ENCODE assay signal across 14 cellular contexts in genomic region chr9:69093471-69094103, GRCh38. TPM values are rescaled to one million over a fixed set of nuclear protein-coding genes. Genes with fewer than 3 reads are reported as not detected.
A peak's percentile ranks its signal among the peaks of the same experiment; 100 is the strongest.
DNase-seq lines count a peak whose midpoint lies in the region; ATAC-seq, FAIRE-seq and TF ChIP-seq lines count a peak whose summit lies in the region.
"Had no signal": no experiment of that assay in that cellular context is flagged by ENCODE, and none has a peak within 500 bp of the region (broad histone marks: within the 10 kb centered on the region; RNA-seq: fewer than 3 reads in every experiment).

No MANE protein-coding gene starts in this region.

- no peak overlapping the region for H4K91ac ChIP-seq in H1 (replicated peaks; ENCODE audit: insufficient read length, low read length)

- no peaks in the 10 kb centered on the region for H3K27me3 ChIP-seq in H1 (replicated peaks in 1 of 4; ENCODE audit: control insufficient read depth in 3 of 4, extremely low read depth in 1 of 4, insufficient read depth in 3 of 4, low read length in 3 of 4)
- H3K27me3 ChIP-seq: tibial artery had no signal

- H3K23me2 ChIP-seq in H1 (ENCODE audit: low read depth, low read length): 0 out of 2 replicates have a peak, but pooled peaks cover 2% of the 10 kb centered on the region

- TF ChIP-seq EP300 in H1 (IDR thresholded peaks at IDR 0.05; ENCODE audit: borderline replicate concordance in 1 of 2, low read depth in 2 of 2, low read length in 2 of 2): no peak

- no peak overlapping the region for H3K18ac ChIP-seq in H1 (ENCODE audit: extremely low read depth, low read length)

- H3K4ac ChIP-seq in H1 (replicated peaks; ENCODE audit: insufficient read length, low read depth, low read length): peak overlapping the region; percentile 32

- H2BK15ac ChIP-seq in H1 (ENCODE audit: low read length): no peak overlapping the region

- no peak overlapping the region for H3K4me3 Mint-ChIP-seq in stimulated activated naive CD8-positive, alpha-beta T cell treated with anti-CD3 and anti-CD28 coated beads, Interleukin-15, amount 100 ng/mL, for 72 hours
- H3K4me3 Mint-ChIP-seq: brain had no signal

- H3K9me3 ChIP-seq in H1 (ENCODE audit: insufficient read depth in 2 of 2, low read depth in 1 of 2, low read length in 1 of 2): no peaks in the 10 kb centered on the region
- H3K9me3 ChIP-seq in mucosa of descending colon: no peaks in the 10 kb centered on the region
- H3K9me3 ChIP-seq: tibial artery had no signal

- intact Hi-C loops in mucosa of descending colon (cut with DNase I, micrococcal nuclease): no loop called here

- no peak for DNase-seq in H1 (ENCODE audit: low read depth in 1 of 2, low spot score in 2 of 2)
- DNase-seq in mucosa of descending colon: no peak
- DNase-seq in stimulated activated naive CD8-positive, alpha-beta T cell treated with anti-CD3 and anti-CD28 coated beads, Interleukin-15, amount 100 ng/mL, for 72 hours: no peak
- no peak for DNase-seq in MV-4-11 (lab: John Stamatoyannopoulos, UW)
- DNase-seq in amygdala (lab: John Stamatoyannopoulos, UW): no peak
- DNase-seq: activated naive CD4-positive, alpha-beta T cell; hypothalamus; right cardiac atrium; T-helper 1 cell; tibial artery had no signal

- TF ChIP-seq CTCF in H1 (IDR thresholded peaks at IDR 0.05; ENCODE audit: control extremely low read depth in 1 of 3, insufficient read depth in 1 of 3, low read depth in 1 of 3, low read length in 3 of 3) (no peak), mucosa of descending colon (IDR thresholded peaks at IDR 0.05) (no peak)

- no peak for FAIRE-seq in H1 (lab: Jason Lieb, UNC)

- H4K5ac ChIP-seq in H1 (ENCODE audit: insufficient read length, low read depth, low read length): no peak overlapping the region

- H3K36me3 ChIP-seq in H1 (ENCODE audit: control insufficient read depth in 2 of 4, insufficient read depth in 4 of 4, low read length in 3 of 4) (no peaks in the 10 kb centered on the region), mucosa of descending colon (ENCODE audit: low read depth) (no peaks in the 10 kb centered on the region)
- H3K36me3 ChIP-seq: tibial artery had no signal

- 91% methylated on average over 7 of the region's 7 CpGs; no CpG with 5 or more reads in 1 of the 2 experiments for WGBS in H1 (ENCODE audit: extremely low coverage in 1 of 2, insufficient coverage in 1 of 2, insufficient read length in 1 of 2, insufficient replicate concordance in 2 of 2, low coverage in 1 of 2, low lambda C conversion rate in 2 of 2, missing lambda C conversion rate in 1 of 2), 2 experiments

- no peaks in the 10 kb centered on the region for H3K4me1 Mint-ChIP-seq in stimulated activated naive CD8-positive, alpha-beta T cell treated with anti-CD3 and anti-CD28 coated beads, Interleukin-15, amount 100 ng/mL, for 72 hours

- H3K56ac ChIP-seq in H1 (replicated peaks; ENCODE audit: insufficient read length, low read depth, low read length): no peak overlapping the region

- H3K27ac Mint-ChIP-seq in stimulated activated naive CD8-positive, alpha-beta T cell treated with anti-CD3 and anti-CD28 coated beads, Interleukin-15, amount 100 ng/mL, for 72 hours: no peak overlapping the region

- TF ChIP-seq POLR2A in H1 (IDR thresholded peaks at IDR 0.05; ENCODE audit: control extremely low read depth in 1 of 2, low read depth in 2 of 2, low read length in 2 of 2): no peak
- no peak for TF ChIP-seq POLR2A in GM18505 (IDR thresholded peaks at IDR 0.05; ENCODE audit: borderline replicate concordance, extremely low read depth, insufficient read depth, insufficient read length)

- H3K27ac ChIP-seq in H1 (ENCODE audit: low read depth, low read length): no peak overlapping the region

- TF ChIP-seq RAD21 in H1 (IDR thresholded peaks at IDR 0.05 in 1 of 2, conservative IDR thresholded peaks at IDR 0.05 in 1 of 2; ENCODE audit: low read depth in 2 of 2, low read length in 2 of 2): no peak

- no peak overlapping the region for H3K14ac ChIP-seq in H1 (ENCODE audit: insufficient read length)

- H3K23ac ChIP-seq in H1 (ENCODE audit: insufficient read length): no peak overlapping the region

- no peak overlapping the region for H2BK12ac ChIP-seq in H1 (ENCODE audit: low read depth, low read length)

- H3K79me2 ChIP-seq in H1 (ENCODE audit: control insufficient read depth in 1 of 2, insufficient read depth in 2 of 2, low read length in 2 of 2): no peaks in the 10 kb centered on the region

- H3K4me1 ChIP-seq in H1 (replicated peaks in 1 of 4; ENCODE audit: control insufficient read depth in 3 of 4, insufficient read depth in 4 of 4, low read length in 3 of 4): peaks cover 0 to 13% (median 8%) of the 10 kb centered on the region in 4 experiments; a peak in 6 of 7 replicates
- peaks cover 28% of the 10 kb centered on the region for H3K4me1 ChIP-seq in mucosa of descending colon (ENCODE audit: low read depth)

- H3K27me3 Mint-ChIP-seq in stimulated activated naive CD8-positive, alpha-beta T cell treated with anti-CD3 and anti-CD28 coated beads, Interleukin-15, amount 100 ng/mL, for 72 hours: no peaks in the 10 kb centered on the region

- H3K9me3 Mint-ChIP-seq in stimulated activated naive CD8-positive, alpha-beta T cell treated with anti-CD3 and anti-CD28 coated beads, Interleukin-15, amount 100 ng/mL, for 72 hours: no peaks in the 10 kb centered on the region
- H3K9me3 Mint-ChIP-seq: brain had no signal

- H4K8ac ChIP-seq in H1 (ENCODE audit: extremely low read depth, insufficient read depth, low read length): no peak overlapping the region

- ATAC-seq in GM18520 (IDR thresholded peaks at IDR 0.05; ENCODE audit: unreplicated experiment) (peak; percentile 67), HG02798 (IDR thresholded peaks at IDR 0.05; ENCODE audit: poor library complexity, unreplicated experiment) (peak; percentile 67), mucosa of descending colon (peak; percentile 68), GM18505 (IDR thresholded peaks at IDR 0.05; ENCODE audit: unreplicated experiment) (no peak)
- ATAC-seq in stimulated activated naive CD8-positive, alpha-beta T cell treated with anti-CD3 and anti-CD28 coated beads, Interleukin-15, amount 100 ng/mL, for 72 hours: no peak
- ATAC-seq: right cardiac atrium had no signal

- H3K9ac ChIP-seq in H1 (replicated peaks in 1 of 4; ENCODE audit: extremely low read depth in 1 of 4, low read depth in 3 of 4, low read length in 3 of 4): no peak overlapping the region

- H3K4me3 ChIP-seq in H1 (ENCODE audit: extremely low read depth in 1 of 4, insufficient read depth in 2 of 4, low read depth in 3 of 4, low read length in 4 of 4) (no peak overlapping the region), mucosa of descending colon (no peak overlapping the region)
- H3K4me3 ChIP-seq: tibial artery had no signal

- no peaks in the 10 kb centered on the region for H3K79me1 ChIP-seq in H1 (ENCODE audit: low read depth, low read length)

- no peak overlapping the region for H2BK20ac ChIP-seq in H1 (ENCODE audit: low read length)

- no peak overlapping the region for H3K4me2 ChIP-seq in H1 (ENCODE audit: insufficient read depth in 1 of 2, low read depth in 2 of 2, low read length in 2 of 2)

- H2BK120ac ChIP-seq in H1 (replicated peaks; ENCODE audit: low read depth, low read length): no peak overlapping the region

- POLR2A ChIA-PET in H1 (lab: Charles Lee; ENCODE audit: partially characterized antibody): interaction anchor here (0.9 to 2.0 kb wide), 3 partner anchors 18 to 28 kb away, joined by 3 to 11 read pairs (median 4); no protein-coding TSS in a partner anchor

- no peak overlapping the region for H2AFZ ChIP-seq in H1 (ENCODE audit: low read length)

- no peaks in the 10 kb centered on the region for H4K20me1 ChIP-seq in H1 (replicated peaks in 1 of 2; ENCODE audit: control insufficient read depth in 1 of 2, insufficient read depth in 2 of 2, low read length in 2 of 2)

- CTCF ChIA-PET in H1 (lab: Charles Lee; ENCODE audit: partially characterized antibody): interaction anchor here (0.6 to 2.5 kb wide), 7 partner anchors 19 to 101 kb away, joined by 3 to 11 read pairs (median 4); no protein-coding TSS in a partner anchor

- no peak overlapping the region for H2BK5ac ChIP-seq in H1 (ENCODE audit: low read depth, low read length)

- no peak overlapping the region for H2AK5ac ChIP-seq in H1 (ENCODE audit: low read depth, low read length)

TF ChIP-seq in H1, 55 proteins besides CTCF, POLR2A, EP300 and RAD21 (continues in another document):
- no peak for TF ChIP-seq USF2 (IDR thresholded peaks at IDR 0.05; ENCODE audit: low read length)
- TF ChIP-seq CHD1 (IDR thresholded peaks at IDR 0.05; ENCODE audit: low read depth, low read length): no peak
- TF ChIP-seq SUZ12 (IDR thresholded peaks at IDR 0.05; ENCODE audit: low read length): no peak
- no peak for TF ChIP-seq EGR1 (IDR thresholded peaks at IDR 0.05; ENCODE audit: borderline replicate concordance, low read depth, low read length)
- TF ChIP-seq KDM4A (IDR thresholded peaks at IDR 0.05; ENCODE audit: low read depth, low read length, severe bottlenecking): no peak
- TF ChIP-seq CTBP2 (IDR thresholded peaks at IDR 0.05; ENCODE audit: borderline replicate concordance, insufficient read depth, insufficient read length, low read length): no peak

RNA-seq across cellular contexts. Expression of gene FXN, which starts 58.0 kb away (rescaled TPM):
- 37.5 and 41.6 TPM in 2 replicates for total RNA-seq in H1 (2021; fragmentation: NEBNext Ultra II Directional; extraction: Animal tissue kit (Norgen Biotek cat#: 25700))
- polyA plus RNA-seq in H1 (2011; rRNA removed): 24.0 and 34.2 TPM in 2 replicates
- 28.3 TPM for polyA plus RNA-seq in H1 (2011; cell fraction: cytosol; rRNA removed)
- polyA plus RNA-seq in H1 (2011; cell fraction: nucleus; rRNA removed): 13.8 TPM
- polyA plus RNA-seq in H1 (2012, experiment 1 of 2): 32.8 to 43.8 TPM (median 36.6 TPM) in 4 replicates
- 47.9 TPM for polyA plus RNA-seq in H1 (2012, experiment 2 of 2)
- polyA plus RNA-seq in H1 (2013, experiment 1 of 2): 39.4 TPM
- 40.1 TPM for polyA plus RNA-seq in H1 (2013, experiment 2 of 2)
- polyA minus RNA-seq in H1 (2011; rRNA and poly(A)+ RNA removed): 25.0 and 27.2 TPM in 2 replicates
- polyA minus RNA-seq in H1 (2011; cell fraction: cytosol; rRNA and poly(A)+ RNA removed): 7.3 TPM
- polyA minus RNA-seq in H1 (2011; cell fraction: nucleus; rRNA and poly(A)+ RNA removed): 15.8 TPM
- 10 to 100 TPM in 2 of 3 donors, 1 to 10 TPM in 1; 9.3 to 11.0 (median 10.2) TPM for total RNA-seq in mucosa of descending colon

Comparison
In these comparisons a context has a peak if more than half of its experiments do, and no peak if none do; other contexts are left out.
1. ATAC-seq: peak in GM18520 (single experiment), HG02798 (single experiment) and mucosa of descending colon (single experiment); none in stimulated activated naive CD8-positive, alpha-beta T cell treated with anti-CD3 and anti-CD28 coated beads, Interleukin-15, amount 100 ng/mL, for 72 hours (single experiment) and GM18505 (single experiment).